Comparison of ENCODE assay signal across 1 cellular context in genomic region chr3:130374908-130375307, GRCh38.
TF ChIP-seq lines count a peak whose summit lies in the region.

No MANE protein-coding gene starts in this region.

TF ChIP-seq in K562, 482 proteins besides CTCF, POLR2A, EP300 and RAD21 (continued from another document):
- no peak for TF ChIP-seq CSDE1 (IDR thresholded peaks at IDR 0.05)
- TF ChIP-seq SIN3B (IDR thresholded peaks at IDR 0.05; ENCODE audit: low read depth), result no peak
- TF ChIP-seq BRD4 (IDR thresholded peaks at IDR 0.05), result no peak
- no peak for TF ChIP-seq MEF2D (tag; conservative IDR thresholded peaks at IDR 0.05; ENCODE audit: low read depth)
- TF ChIP-seq TAL1 (IDR thresholded peaks at IDR 0.05), result peak; percentile 24; the same call in 1 of the 2 replicates
- TF ChIP-seq TCF3 (CRISPR knock-in tag; IDR thresholded peaks at IDR 0.05), result peak; percentile 53; the same call in 1 of the 2 replicates
- TF ChIP-seq PATZ1 (CRISPR knock-in tag; IDR thresholded peaks at IDR 0.05; ENCODE audit: borderline replicate concordance), result no peak
- no peak for TF ChIP-seq ZNF740 (CRISPR knock-in tag; IDR thresholded peaks at IDR 0.05)
- no peak for TF ChIP-seq ZNF740 (tag; IDR thresholded peaks at IDR 0.05)
- no peak for TF ChIP-seq ASH1L (IDR thresholded peaks at IDR 0.05; ENCODE audit: borderline replicate concordance, low read depth, partially characterized antibody)
- no peak for TF ChIP-seq TFE3 (CRISPR knock-in tag; IDR thresholded peaks at IDR 0.05)
TF ChIP-seq in K562: peak in this region for 9.
